ENCODE assay signal across 17 cellular contexts in genomic region chr12:62693291-62694040, GRCh38.
DNase-seq lines count a peak whose midpoint lies in the region; ATAC-seq and TF ChIP-seq lines count a peak whose summit lies in the region.
"Had no signal": no experiment of that assay in that cellular context is flagged by ENCODE, and none has a peak within 500 bp of the region (broad histone marks: within the 10 kb centered on the region; RNA-seq: fewer than 3 reads in every experiment).

No MANE protein-coding gene starts in this region.

- TF ChIP-seq CTCF in gastroesophageal sphincter (IDR thresholded peaks at IDR 0.05), result no peak
- no peak for TF ChIP-seq CTCF in osteoblast (IDR thresholded peaks at IDR 0.05; ENCODE audit: extremely low read depth, low read depth, low read length)
- TF ChIP-seq CTCF in WTC11 (IDR thresholded peaks at IDR 0.05), result no peak

- H3K79me2 ChIP-seq in osteoblast (ENCODE audit: insufficient read depth, low read length), result no peaks in the 10 kb centered on the region

- CTCF ChIA-PET in WTC11 (lab: Charles Lee), result interaction anchor here (0.6 kb wide), 1 partner anchor 112 kb away, joined by 3 read pairs; no protein-coding TSS in a partner anchor

- no peak overlapping the region for H3K4me3 Mint-ChIP-seq in WTC11
- H3K4me3 Mint-ChIP-seq: activated T-cell treated with anti-CD3 and anti-CD28 coated beads, Interleukin-2, amount 50 U/mL, for 24 hours; B cell had no signal

- 24 to 63% methylated on average over 3 to 4 of the region's 15 CpGs for WGBS in gastroesophageal sphincter (ENCODE audit: low coverage in 1 of 2), 2 donors

- no peak overlapping the region for H2AFZ ChIP-seq in osteoblast (ENCODE audit: low read length)

- DNase-seq in Daoy (ENCODE audit: low read depth) (peak; percentile 44), NCI-H82 treated with DMSO at 0.1 percent for 48 hours (lab: John Stamatoyannopoulos, UW; ENCODE audit: unreplicated experiment) (peak; percentile 16), osteoblast (ENCODE audit: insufficient read length, low spot score, missing footprints) (no peak), WTC11 (ENCODE audit: low spot score) (no peak), UCSD-AML1 (lab: John Stamatoyannopoulos, UW; ENCODE audit: unreplicated experiment) (no peak)
- DNase-seq: activated T-cell treated with anti-CD3 and anti-CD28 coated beads, Interleukin-2, amount 50 U/mL, for 24 hours; central memory CD4-positive, alpha-beta T cell; Kasumi-1; lower lobe of right lung; spleen; stimulated activated naive CD4-positive, alpha-beta T cell treated with Interleukin-2 at 50 U/mL for 16 hours had no signal

- H3K4me3 ChIP-seq in gastroesophageal sphincter (no peak overlapping the region), osteoblast (ENCODE audit: insufficient read depth, low read length) (no peak overlapping the region)
- H3K4me3 ChIP-seq: lower lobe of right lung, spleen had no signal

- peaks cover 7% of the 10 kb centered on the region for H3K9me3 Mint-ChIP-seq in WTC11
- H3K9me3 Mint-ChIP-seq: activated naive CD4-positive, alpha-beta T cell treated with anti-CD3 and anti-CD28 coated beads, Interleukin-2, amount 50 U/mL, for 72 hours; activated T-cell treated with anti-CD3 and anti-CD28 coated beads, Interleukin-2, amount 50 U/mL, for 24 hours had no signal

- TF ChIP-seq POLR2A in gastroesophageal sphincter (IDR thresholded peaks at IDR 0.05), result no peak

- TF ChIP-seq EP300 in gastroesophageal sphincter (IDR thresholded peaks at IDR 0.05), result no peak

- H3K36me3 ChIP-seq in gastroesophageal sphincter (no peaks in the 10 kb centered on the region), osteoblast (ENCODE audit: insufficient read depth, low read length) (no peaks in the 10 kb centered on the region)
- H3K36me3 ChIP-seq: lower lobe of right lung, spleen had no signal

- no peaks in the 10 kb centered on the region for H3K27me3 Mint-ChIP-seq in WTC11 (ENCODE audit: low read depth)
- H3K27me3 Mint-ChIP-seq: activated T-cell treated with anti-CD3 and anti-CD28 coated beads, Interleukin-2, amount 50 U/mL, for 24 hours had no signal

- ATAC-seq in gastroesophageal sphincter (peak; percentile 38), HG02981 (IDR thresholded peaks at IDR 0.05; ENCODE audit: unreplicated experiment) (no peak), WTC11 (no peak), GM21576 (IDR thresholded peaks at IDR 0.05; ENCODE audit: unreplicated experiment) (no peak)
- ATAC-seq: activated naive CD4-positive, alpha-beta T cell treated with anti-CD3 and anti-CD28 coated beads, Interleukin-2, amount 50 U/mL, for 72 hours had no signal

- peak overlapping the region; percentile 27 for H3K4me2 ChIP-seq in osteoblast (ENCODE audit: insufficient read depth, low read length)

- peaks cover 0 to 25% (median 0%) of the 10 kb centered on the region in 3 donors for H3K4me1 ChIP-seq in gastroesophageal sphincter
- peaks cover 42% of the 10 kb centered on the region for H3K4me1 ChIP-seq in osteoblast (ENCODE audit: insufficient read depth, low read length)
- H3K4me1 ChIP-seq: lower lobe of right lung had no signal

- H3K36me3 Mint-ChIP-seq in WTC11, result peaks cover 42% of the 10 kb centered on the region
- H3K36me3 Mint-ChIP-seq: activated naive CD4-positive, alpha-beta T cell treated with anti-CD3 and anti-CD28 coated beads, Interleukin-2, amount 50 U/mL, for 72 hours had no signal

- peaks cover 15% of the 10 kb centered on the region for H3K4me1 Mint-ChIP-seq in WTC11
- H3K4me1 Mint-ChIP-seq: B cell had no signal

- H3K9me3 ChIP-seq in gastroesophageal sphincter, result no peaks in the 10 kb centered on the region
- H3K9me3 ChIP-seq in osteoblast (ENCODE audit: low read depth, low read length), result no peaks in the 10 kb centered on the region
- H3K9me3 ChIP-seq: lower lobe of right lung, neutrophil, spleen had no signal

- H3K27ac ChIP-seq in gastroesophageal sphincter, result peak overlapping the region in 2 of 4 donors; percentile 18 to 59
- H3K27ac ChIP-seq in osteoblast (ENCODE audit: low read depth, low read length), result peak overlapping the region; percentile 73
- H3K27ac ChIP-seq: lower lobe of right lung, neutrophil, spleen had no signal

- H3K27me3 ChIP-seq in gastroesophageal sphincter, result no peaks in the 10 kb centered on the region
- no peaks in the 10 kb centered on the region for H3K27me3 ChIP-seq in osteoblast (ENCODE audit: insufficient read depth, low read length)
- H3K27me3 ChIP-seq: neutrophil, spleen had no signal

- POLR2A ChIA-PET in WTC11 (lab: Charles Lee), result no interaction called here

- H4K20me1 ChIP-seq in osteoblast (ENCODE audit: insufficient read depth, low read length), result no peaks in the 10 kb centered on the region

- H3K27ac Mint-ChIP-seq in WTC11, result no peak overlapping the region; the same call in 1 of the 2 replicates
- H3K27ac Mint-ChIP-seq: activated naive CD4-positive, alpha-beta T cell treated with anti-CD3 and anti-CD28 coated beads, Interleukin-2, amount 50 U/mL, for 72 hours; activated T-cell treated with anti-CD3 and anti-CD28 coated beads, Interleukin-2, amount 50 U/mL, for 24 hours; B cell had no signal

TF ChIP-seq in WTC11, 78 proteins besides CTCF, POLR2A, EP300 and RAD21 (continues in another document):
- TF ChIP-seq AFF4 (CRISPR knock-in tag; IDR thresholded peaks at IDR 0.05; ENCODE audit: borderline replicate concordance) (no peak), PRDM15 (CRISPR knock-in tag; IDR thresholded peaks at IDR 0.05) (no peak), E2F1 (CRISPR knock-in tag; IDR thresholded peaks at IDR 0.05) (no peak), HMGA2 (CRISPR knock-in tag; IDR thresholded peaks at IDR 0.05) (no peak), TCF7 (CRISPR knock-in tag; IDR thresholded peaks at IDR 0.05; ENCODE audit: low read depth) (no peak)

Comparison
In these comparisons a context has a peak if more than half of its experiments do, and no peak if none do; other contexts are left out.
1. DNase-seq: peak in Daoy (single experiment) and NCI-H82 treated with DMSO at 0.1 percent for 48 hours (single experiment); none in osteoblast (single experiment), WTC11 (single experiment) and UCSD-AML1 (single experiment).